Comparison of ENCODE assay signal across 35 cellular contexts in genomic region chr2:122622896-122623295, GRCh38.
"Had no signal": no experiment of that assay in that cellular context is flagged by ENCODE, and none has a peak within 500 bp of the region (broad histone marks: within the 10 kb centered on the region; RNA-seq: fewer than 3 reads in every experiment).

No MANE protein-coding gene starts in this region.

- H3K4me3 Mint-ChIP-seq: activated CD4-positive, alpha-beta memory T cell treated with anti-CD3 and anti-CD28 coated beads for 36 hours; activated CD4-positive, alpha-beta T cell treated with anti-CD3 and anti-CD28 coated beads for 36 hours; activated CD4-positive, alpha-beta T cell treated with anti-CD3 and anti-CD28 coated beads, Interleukin-2, amount 10 ng/mL, durations not matched to agents 24 days and 14 days; activated CD8-positive, alpha-beta memory T cell treated with anti-CD3 and anti-CD28 coated beads, Interleukin-2, amount 10 ng/mL, durations not matched to agents 7 days and 5 days; activated CD8-positive, alpha-beta T cell treated with anti-CD3 and anti-CD28 coated beads, Interleukin-2, amount 10 ng/mL, durations not matched to agents 7 days and 5 days; activated naive CD4-positive, alpha-beta T cell treated with anti-CD3 and anti-CD28 coated beads for 36 hours; activated naive CD4-positive, alpha-beta T cell treated with anti-CD3 and anti-CD28 coated beads, Interleukin-2, amount 50 U/mL, for 24 hours; activated naive CD8-positive, alpha-beta T cell treated with anti-CD3 and anti-CD28 coated beads for 36 hours; activated naive CD8-positive, alpha-beta T cell treated with anti-CD3 and anti-CD28 coated beads, Interleukin-2, amount 50 U/mL, for 24 hours; activated T-helper 1 cell treated with anti-CD3 and anti-CD28 coated beads, Interleukin-12 subunit alpha, Interleukin-12 subunit beta, Interleukin-2, Interleukin-4 antibody, amounts not matched to agents 30 ng/mL and 10 ng/mL and 1 ng/mL, durations not matched to agents 14 hours and 24 hours and 36 hours; effector memory CD8-positive, alpha-beta T cell; T-helper 17 cell; T-helper 2 cell treated with Interferon-gamma antibody and Interleukin-4, amounts not matched to agents 5 μg/mL and 100 μg/mL, for 36 hours had no signal

- H3K36me3 ChIP-seq: adrenal gland, esophagus muscularis mucosa, gastroesophageal sphincter, heart right ventricle, WERI-Rb-1 had no signal

- H3K36me3 Mint-ChIP-seq: activated CD4-positive, alpha-beta memory T cell treated with anti-CD3 and anti-CD28 coated beads for 36 hours; activated CD8-positive, alpha-beta memory T cell treated with anti-CD3 and anti-CD28 coated beads, Interleukin-2, amount 10 ng/mL, durations not matched to agents 7 days and 5 days; activated naive CD4-positive, alpha-beta T cell treated with anti-CD3 and anti-CD28 coated beads, Interleukin-2, amount 50 U/mL, for 24 hours; activated naive CD8-positive, alpha-beta T cell treated with anti-CD3 and anti-CD28 coated beads for 36 hours had no signal

- H3K4me3 ChIP-seq: adrenal gland, body of pancreas, esophagus muscularis mucosa, gastroesophageal sphincter, heart right ventricle had no signal

- H3K4me1 Mint-ChIP-seq: activated CD4-positive, alpha-beta T cell treated with anti-CD3 and anti-CD28 coated beads for 36 hours; activated CD4-positive, alpha-beta T cell treated with anti-CD3 and anti-CD28 coated beads, Interleukin-2, amount 10 ng/mL, durations not matched to agents 24 days and 14 days; activated CD8-positive, alpha-beta memory T cell treated with anti-CD3 and anti-CD28 coated beads, Interleukin-2, amount 10 ng/mL, durations not matched to agents 7 days and 5 days; activated naive CD4-positive, alpha-beta T cell treated with anti-CD3 and anti-CD28 coated beads, Interleukin-2, amount 50 U/mL, for 24 hours; activated naive CD8-positive, alpha-beta T cell treated with anti-CD3 and anti-CD28 coated beads for 36 hours; activated naive CD8-positive, alpha-beta T cell treated with anti-CD3 and anti-CD28 coated beads, Interleukin-2, amount 50 U/mL, for 24 hours; T-helper 17 cell had no signal

- H3K27me3 ChIP-seq: adrenal gland, body of pancreas, esophagus muscularis mucosa, gastroesophageal sphincter, heart right ventricle had no signal

- ATAC-seq: activated CD4-positive, alpha-beta T cell treated with anti-CD3 and anti-CD28 coated beads for 36 hours; activated CD8-positive, alpha-beta memory T cell treated with anti-CD3 and anti-CD28 coated beads, Interleukin-2, amount 10 ng/mL, durations not matched to agents 7 days and 5 days; activated CD8-positive, alpha-beta T cell treated with anti-CD3 and anti-CD28 coated beads, Interleukin-2, amount 10 ng/mL, durations not matched to agents 7 days and 5 days; activated naive CD8-positive, alpha-beta T cell treated with anti-CD3 and anti-CD28 coated beads, Interleukin-2, amount 50 U/mL, for 24 hours; body of pancreas; effector memory CD8-positive, alpha-beta T cell; gastroesophageal sphincter; heart right ventricle; T-helper 17 cell had no signal

- DNase-seq: activated CD4-positive, alpha-beta memory T cell treated with anti-CD3 and anti-CD28 coated beads for 36 hours; activated CD4-positive, alpha-beta T cell treated with anti-CD3 and anti-CD28 coated beads for 36 hours; activated CD4-positive, alpha-beta T cell treated with anti-CD3 and anti-CD28 coated beads, Interleukin-2, amount 10 ng/mL, durations not matched to agents 24 days and 14 days; activated CD4-positive, CD25-positive, alpha-beta regulatory T cell; activated CD4-positive, CD25-positive, alpha-beta regulatory T cell treated with anti-CD3 and anti-CD28 coated beads, Interleukin-2, amount 50 U/mL, for 72 hours; activated CD8-positive, alpha-beta memory T cell treated with anti-CD3 and anti-CD28 coated beads, Interleukin-2, amount 10 ng/mL, durations not matched to agents 7 days and 5 days; activated CD8-positive, alpha-beta memory T cell treated with anti-CD3 and anti-CD28 coated beads, Interleukin-2, amount 50 U/mL, for 4 hours; activated CD8-positive, alpha-beta T cell treated with anti-CD3 and anti-CD28 coated beads, Interleukin-2, amount 10 ng/mL, durations not matched to agents 7 days and 5 days; activated effector memory CD4-positive, alpha-beta T cell treated with anti-CD3 and anti-CD28 coated beads, Interleukin-2, amount 50 U/mL, for 16 hours; activated naive CD4-positive, alpha-beta T cell treated with anti-CD3 and anti-CD28 coated beads for 36 hours; activated naive CD8-positive, alpha-beta T cell treated with anti-CD3 and anti-CD28 coated beads for 36 hours; activated naive CD8-positive, alpha-beta T cell treated with anti-CD3 and anti-CD28 coated beads, Interleukin-2, amount 50 U/mL, for 24 hours; activated T-cell treated with anti-CD3 and anti-CD28 coated beads, Interleukin-2, amount 50 U/mL, for 1 hour; activated T-cell treated with anti-CD3 and anti-CD28 coated beads, Interleukin-2, amount 50 U/mL, for 48 hours; adrenal gland; amygdala; aorta; body of pancreas; caudate nucleus; cortex of kidney; dermis blood vessel endothelial cell; effector CD4-positive, alpha-beta T cell; effector memory CD8-positive, alpha-beta T cell; erythroblast; foreskin melanocyte; heart right ventricle; T-helper 17 cell; T1000; WERI-Rb-1 had no signal

- H3K27me3 Mint-ChIP-seq: activated CD4-positive, alpha-beta memory T cell treated with anti-CD3 and anti-CD28 coated beads for 36 hours; activated CD4-positive, alpha-beta T cell treated with anti-CD3 and anti-CD28 coated beads for 36 hours; activated CD4-positive, alpha-beta T cell treated with anti-CD3 and anti-CD28 coated beads, Interleukin-2, amount 10 ng/mL, durations not matched to agents 24 days and 14 days; activated CD8-positive, alpha-beta memory T cell treated with anti-CD3 and anti-CD28 coated beads, Interleukin-2, amount 10 ng/mL, durations not matched to agents 7 days and 5 days; activated naive CD4-positive, alpha-beta T cell treated with anti-CD3 and anti-CD28 coated beads, Interleukin-2, amount 50 U/mL, for 24 hours; activated naive CD8-positive, alpha-beta T cell treated with anti-CD3 and anti-CD28 coated beads for 36 hours; activated naive CD8-positive, alpha-beta T cell treated with anti-CD3 and anti-CD28 coated beads, Interleukin-2, amount 50 U/mL, for 24 hours; effector memory CD8-positive, alpha-beta T cell; T-helper 17 cell had no signal

- H3K27ac ChIP-seq: adrenal gland, body of pancreas, esophagus muscularis mucosa, gastroesophageal sphincter, heart right ventricle, WERI-Rb-1 had no signal

- H3K4me1 ChIP-seq: adrenal gland, body of pancreas, esophagus muscularis mucosa, gastroesophageal sphincter, heart right ventricle had no signal

- H3K9me3 ChIP-seq: adrenal gland, body of pancreas, gastroesophageal sphincter had no signal

- H3K27ac Mint-ChIP-seq: activated CD4-positive, alpha-beta memory T cell treated with anti-CD3 and anti-CD28 coated beads for 36 hours; activated CD4-positive, alpha-beta T cell treated with anti-CD3 and anti-CD28 coated beads for 36 hours; activated CD4-positive, alpha-beta T cell treated with anti-CD3 and anti-CD28 coated beads, Interleukin-2, amount 10 ng/mL, durations not matched to agents 24 days and 14 days; activated CD8-positive, alpha-beta memory T cell treated with anti-CD3 and anti-CD28 coated beads, Interleukin-2, amount 10 ng/mL, durations not matched to agents 7 days and 5 days; activated CD8-positive, alpha-beta T cell treated with anti-CD3 and anti-CD28 coated beads, Interleukin-2, amount 10 ng/mL, durations not matched to agents 7 days and 5 days; activated naive CD4-positive, alpha-beta T cell treated with anti-CD3 and anti-CD28 coated beads for 36 hours; activated naive CD4-positive, alpha-beta T cell treated with anti-CD3 and anti-CD28 coated beads, Interleukin-2, amount 50 U/mL, for 24 hours; activated naive CD8-positive, alpha-beta T cell treated with anti-CD3 and anti-CD28 coated beads for 36 hours; activated naive CD8-positive, alpha-beta T cell treated with anti-CD3 and anti-CD28 coated beads, Interleukin-2, amount 50 U/mL, for 24 hours; activated T-helper 1 cell treated with anti-CD3 and anti-CD28 coated beads, Interleukin-12 subunit alpha, Interleukin-12 subunit beta, Interleukin-2, Interleukin-4 antibody, amounts not matched to agents 30 ng/mL and 10 ng/mL and 1 ng/mL, durations not matched to agents 14 hours and 24 hours and 36 hours; activated T-helper 2 cell treated with anti-CD3 and anti-CD28 coated beads, Interferon-gamma antibody, Interleukin-2, Interleukin-4, amounts not matched to agents 10 μg/mL and 5 μg/mL and 100 μg/mL, durations not matched to agents 14 hours and 24 hours and 36 hours; effector memory CD8-positive, alpha-beta T cell; T-helper 17 cell; T-helper 2 cell treated with Interferon-gamma antibody and Interleukin-4, amounts not matched to agents 5 μg/mL and 100 μg/mL, for 36 hours had no signal

- H3K9me3 Mint-ChIP-seq: activated CD4-positive, alpha-beta T cell treated with anti-CD3 and anti-CD28 coated beads, Interleukin-2, amount 10 ng/mL, durations not matched to agents 24 days and 14 days had no signal
